In genomic region chr4:74386159-74386558, GRCh38 we compare ENCODE assay signal across 20 cellular contexts. TPM values are rescaled to one million over a fixed set of nuclear protein-coding genes. Genes with fewer than 3 reads are reported as not detected.
DNase-seq lines count a peak whose midpoint lies in the region; ATAC-seq, FAIRE-seq and TF ChIP-seq lines count a peak whose summit lies in the region.
"Had no signal": no experiment of that assay in that cellular context is flagged by ENCODE, and none has a peak within 500 bp of the region (broad histone marks: within the 10 kb centered on the region; RNA-seq: fewer than 3 reads in every experiment).

No MANE protein-coding gene starts in this region.

- no peaks in the 10 kb centered on the region for H3K79me1 ChIP-seq in mesenchymal stem cell (replicated peaks; ENCODE audit: low read length, poor library complexity, severe bottlenecking)

- H4K8ac ChIP-seq in mesenchymal stem cell (ENCODE audit: low read length) = peak overlapping the region; percentile 12

- H3K36me3 ChIP-seq in HCT116 (ENCODE audit: control insufficient read depth in 1 of 2, insufficient read depth in 2 of 2, low read length in 2 of 2) (peaks cover 39 to 57% of the 10 kb centered on the region in 2 experiments), K562 (ENCODE audit: control insufficient read depth, insufficient read depth, low read length) (peaks cover 41% of the 10 kb centered on the region), mesenchymal stem cell (ENCODE audit: control insufficient read depth in 1 of 2, insufficient read depth in 2 of 2, low read depth in 1 of 2, low read length in 2 of 2) (no peaks in the 10 kb centered on the region), mammary epithelial cell (ENCODE audit: insufficient read depth, low read length) (peaks cover 11% of the 10 kb centered on the region)
- H3K36me3 ChIP-seq: BLaER1 treated with 17β-estradiol and CSF1 and Interleukin-3, amounts not matched to agents 10 nM and 100 nM had no signal

- no peaks in the 10 kb centered on the region for H3K27me3 ChIP-seq in HCT116 (ENCODE audit: insufficient read depth, low read length)
- H3K27me3 ChIP-seq in K562 (ENCODE audit: control insufficient read depth in 2 of 2, insufficient read depth in 2 of 2, low read length in 2 of 2) = no peaks in the 10 kb centered on the region
- no peaks in the 10 kb centered on the region for H3K27me3 ChIP-seq in mesenchymal stem cell (ENCODE audit: control insufficient read depth in 1 of 2, insufficient read depth in 1 of 2, low read length in 2 of 2)
- H3K27me3 ChIP-seq in mammary epithelial cell (ENCODE audit: insufficient read depth, low read length) = no peaks in the 10 kb centered on the region
- H3K27me3 ChIP-seq: BLaER1 treated with 17β-estradiol and CSF1 and Interleukin-3, amounts not matched to agents 10 nM and 100 nM had no signal

- H2AK5ac ChIP-seq in mesenchymal stem cell (ENCODE audit: low read length, severe bottlenecking) = no peak overlapping the region

- H4K20me1 ChIP-seq in HCT116 (ENCODE audit: insufficient read depth) (peaks cover 11% of the 10 kb centered on the region; the same call in 1 of the 2 replicates), K562 (replicated peaks; ENCODE audit: control insufficient read depth, insufficient read depth, low read length) (no peaks in the 10 kb centered on the region), mammary epithelial cell (ENCODE audit: insufficient read depth, low read length) (no peaks in the 10 kb centered on the region)
- H4K20me1 ChIP-seq: BLaER1 treated with 17β-estradiol and CSF1 and Interleukin-3, amounts not matched to agents 10 nM and 100 nM had no signal

- no peak for TF ChIP-seq EP300 in K562 (IDR thresholded peaks at IDR 0.05; ENCODE audit: low read length)

- no TSS peak for BruUV-seq in HCT116 (replicated peaks; lab: Mats Ljungman, UMichigan)
- BruUV-seq in K562 (replicated peaks; lab: Mats Ljungman, UMichigan) = no TSS peak
- no TSS peak for BruUV-seq in mammary epithelial cell (replicated peaks; lab: Mats Ljungman, UMichigan)

- peaks cover 3 to 21% of the 10 kb centered on the region in 2 experiments; a peak in 3 of 4 replicates for H3K4me1 ChIP-seq in HCT116 (ENCODE audit: control insufficient read depth in 1 of 2, insufficient read depth in 2 of 2, low read length in 2 of 2)
- H3K4me1 ChIP-seq in K562 (replicated peaks in 1 of 2; ENCODE audit: control insufficient read depth in 2 of 2, insufficient read depth in 2 of 2, low read length in 2 of 2) = no peaks in the 10 kb centered on the region
- no peaks in the 10 kb centered on the region for H3K4me1 ChIP-seq in mesenchymal stem cell (ENCODE audit: control insufficient read depth, insufficient read depth, low read depth, low read length)
- H3K4me1 ChIP-seq in mammary epithelial cell (ENCODE audit: insufficient read depth, low read length) = no peaks in the 10 kb centered on the region

- H3K23ac ChIP-seq in mesenchymal stem cell (ENCODE audit: low read length in 2 of 2) = no peak overlapping the region

- H3K27ac ChIP-seq in HCT116 (ENCODE audit: low read depth, low read length) = peak overlapping the region; percentile 12; the same call in 1 of the 2 replicates
- H3K27ac ChIP-seq in K562 (ENCODE audit: extremely low read depth, low read depth, low read length) = no peak overlapping the region
- no peak overlapping the region for H3K27ac ChIP-seq in mesenchymal stem cell (ENCODE audit: low read length, poor library complexity, severe bottlenecking)
- no peak overlapping the region for H3K27ac ChIP-seq in mammary epithelial cell (ENCODE audit: insufficient read depth, low read depth, low read length)

- no peak overlapping the region for H2BK15ac ChIP-seq in mesenchymal stem cell (ENCODE audit: low read depth, poor library complexity, severe bottlenecking)

- H2BK120ac ChIP-seq in mesenchymal stem cell (ENCODE audit: low read depth, low read length) = no peak overlapping the region

- TF ChIP-seq CTCF in HCT116 (IDR thresholded peaks at IDR 0.05 in 2 of 3, conservative IDR thresholded peaks at IDR 0.05 in 1 of 3; ENCODE audit: borderline replicate concordance in 1 of 3, insufficient read depth in 1 of 3, low read depth in 2 of 3, low read length in 2 of 3) = no peak
- TF ChIP-seq CTCF in K562 (IDR thresholded peaks at IDR 0.05 in 2 of 3, conservative IDR thresholded peaks at IDR 0.05 in 1 of 3; ENCODE audit: insufficient read depth in 2 of 3, low read depth in 1 of 3, low read length in 3 of 3) = no peak
- TF ChIP-seq CTCF in mammary epithelial cell (conservative IDR thresholded peaks at IDR 0.05 in 1 of 2, IDR thresholded peaks at IDR 0.05 in 1 of 2; ENCODE audit: extremely low read depth in 1 of 2, insufficient read depth in 1 of 2, low read depth in 1 of 2, low read length in 2 of 2) = no peak

- peak overlapping the region in 1 of 2 experiments; percentile 25 for H2BK12ac ChIP-seq in mesenchymal stem cell (ENCODE audit: low read length in 2 of 2)

- H2AFZ ChIP-seq in HCT116 (ENCODE audit: low read depth, low read length, poor library complexity, severe bottlenecking) = no peak overlapping the region
- no peak overlapping the region for H2AFZ ChIP-seq in K562 (ENCODE audit: low read depth, low read length)
- no peak overlapping the region for H2AFZ ChIP-seq in mesenchymal stem cell (ENCODE audit: low read depth, low read length)
- H2AFZ ChIP-seq in mammary epithelial cell (ENCODE audit: low read depth, low read length) = no peak overlapping the region
- H2AFZ ChIP-seq: GM23338 had no signal

- FAIRE-seq in K562 (lab: Jason Lieb, UNC) = no peak
- FAIRE-seq: A204.1, G401.6, GM12892, GM19239 had no signal

- POLR2A ChIA-PET in HCT116 (lab: Charles Lee) = no interaction called here
- POLR2A ChIA-PET in K562 (lab: Yijun Ruan, JAX) = no interaction called here

- H3K9ac ChIP-seq in HCT116 (ENCODE audit: low read length) (no peak overlapping the region), K562 (ENCODE audit: insufficient read depth in 1 of 2, low read depth in 2 of 2, low read length in 2 of 2) (no peak overlapping the region), mesenchymal stem cell (ENCODE audit: low read length) (no peak overlapping the region), mammary epithelial cell (ENCODE audit: insufficient read depth, low read length) (no peak overlapping the region)
- H3K9ac ChIP-seq: BLaER1 treated with 17β-estradiol and CSF1 and Interleukin-3, amounts not matched to agents 10 nM and 100 nM had no signal

- WGBS in K562 (ENCODE audit: insufficient coverage, low coverage, missing lambda C conversion rate) = 54% methylated on average over 4 of the region's 4 CpGs
- 69% methylated on average over 4 of the region's 4 CpGs for WGBS in mesenchymal stem cell
- 81% methylated on average over 4 of the region's 4 CpGs for WGBS in mammary epithelial cell (ENCODE audit: low coverage, missing lambda C conversion rate)

- H3K9me2 ChIP-seq in HCT116 (ENCODE audit: insufficient read depth) = no peaks in the 10 kb centered on the region

- H3K4me2 ChIP-seq in HCT116 (ENCODE audit: low read length) (no peak overlapping the region), K562 (ENCODE audit: insufficient read depth, low read length) (no peak overlapping the region), mesenchymal stem cell (ENCODE audit: low read length, poor library complexity, severe bottlenecking) (no peak overlapping the region), mammary epithelial cell (ENCODE audit: insufficient read depth, low read depth, low read length) (no peak overlapping the region)
- H3K4me2 ChIP-seq: GM23338 had no signal

- TF ChIP-seq POLR2A in HCT116 (IDR thresholded peaks at IDR 0.05; ENCODE audit: borderline replicate concordance, extremely low read depth, insufficient read depth, insufficient read length) (no peak), K562 (conservative IDR thresholded peaks at IDR 0.05) (no peak)

- H3K4me3 ChIP-seq in HCT116 (replicated peaks in 1 of 2; ENCODE audit: low read depth in 1 of 2, low read length in 2 of 2) = no peak overlapping the region
- no peak overlapping the region for H3K4me3 ChIP-seq in K562
- no peak overlapping the region for H3K4me3 ChIP-seq in mesenchymal stem cell (ENCODE audit: insufficient read depth in 1 of 2, low read depth in 1 of 2, low read length in 2 of 2)
- no peak overlapping the region for H3K4me3 ChIP-seq in mammary epithelial cell (replicated peaks in 1 of 3; ENCODE audit: insufficient read depth in 1 of 3, low read depth in 2 of 3, low read length in 3 of 3)
- H3K4me3 ChIP-seq: BLaER1 treated with 17β-estradiol and CSF1 and Interleukin-3, amounts not matched to agents 10 nM and 100 nM; GM23338 had no signal

- ATAC-seq in HCT116 (no peak), K562 (no peak), GM19328 (IDR thresholded peaks at IDR 0.05; ENCODE audit: unreplicated experiment) (no peak), GM18873 (IDR thresholded peaks at IDR 0.05; ENCODE audit: low FRiP score, unreplicated experiment) (no peak)
- ATAC-seq: GM23338 had no signal

- intact Hi-C loops in HCT116 (cut with micrococcal nuclease) = no loop called here
- intact Hi-C loops in K562 (cut with micrococcal nuclease) = no loop called here
- intact Hi-C loops in mammary epithelial cell (cut with micrococcal nuclease) = no loop called here

- RAD21 ChIA-PET in HCT116 (lab: Charles Lee; ENCODE audit: low non-redundant PET in 1 of 2, low total read pairs in 2 of 2, uncharacterized antibody in 2 of 2, unreplicated experiment in 2 of 2) = no interaction called here

- H3K4ac ChIP-seq in mesenchymal stem cell (ENCODE audit: low read depth in 1 of 2, low read length in 2 of 2) = no peak overlapping the region

- peak overlapping the region in 1 of 2 experiments; percentile 48 for H3K14ac ChIP-seq in mesenchymal stem cell (ENCODE audit: low read length in 2 of 2)

- peak overlapping the region in 1 of 2 experiments; percentile 52 for H3K18ac ChIP-seq in mesenchymal stem cell (ENCODE audit: low read depth in 1 of 2, low read length in 2 of 2)

- CTCF ChIA-PET in HCT116 (lab: Charles Lee) = no interaction called here
- CTCF ChIA-PET in K562 (lab: Yijun Ruan, JAX; ENCODE audit: low intra/inter-chr PET ratio) = no interaction called here
- CTCF ChIA-PET in mammary epithelial cell (lab: Charles Lee; ENCODE audit: low non-redundant PET) = no interaction called here

- no peak overlapping the region for H4K91ac ChIP-seq in mesenchymal stem cell (ENCODE audit: low read length)

- DNase-seq in HCT116 (ENCODE audit: low read depth, low spot score) = no peak
- DNase-seq in K562 (ENCODE audit: extremely low read depth in 1 of 4, low spot score in 3 of 4) = no peak
- no peak for DNase-seq in mesenchymal stem cell
- DNase-seq in mammary epithelial cell = no peak
- DNase-seq: CD4-positive, alpha-beta T cell; COR-L47; DMS153; DND-41; H9; HFFc6 had no signal

- no peaks in the 10 kb centered on the region for H3K9me1 ChIP-seq in K562 (ENCODE audit: control insufficient read depth, insufficient read depth, low read length)

- TF ChIP-seq RAD21 in HCT116 (IDR thresholded peaks at IDR 0.05; ENCODE audit: low read depth) (no peak), K562 (CRISPR knock-in tag; conservative IDR thresholded peaks at IDR 0.05 in 1 of 2, IDR thresholded peaks at IDR 0.05 in 1 of 2) (no peak)

- H3K9me3 ChIP-seq in HCT116 (ENCODE audit: control insufficient read depth in 1 of 2, insufficient read depth in 1 of 2, low read depth in 1 of 2, low read length in 2 of 2) (no peaks in the 10 kb centered on the region), K562 (replicated peaks; ENCODE audit: control insufficient read depth, insufficient read depth, low read depth, low read length) (no peaks in the 10 kb centered on the region), mesenchymal stem cell (ENCODE audit: control insufficient read depth, low read length) (no peaks in the 10 kb centered on the region), mammary epithelial cell (replicated peaks; ENCODE audit: insufficient read depth, low read length) (no peaks in the 10 kb centered on the region)
- H3K9me3 ChIP-seq: BLaER1 treated with 17β-estradiol and CSF1 and Interleukin-3, amounts not matched to agents 10 nM and 100 nM had no signal

- dilution Hi-C loops in mammary epithelial cell (cut with HindIII; ENCODE audit: low sequenced_read_pairs) = loop anchor here (25.0 kb wide), 2 partner anchors 151 to 276 kb away; no protein-coding TSS in a partner anchor

- H3K79me2 ChIP-seq in HCT116 (ENCODE audit: insufficient read depth, low read length) (peaks cover 41% of the 10 kb centered on the region), K562 (ENCODE audit: control insufficient read depth, insufficient read depth, low read length) (no peaks in the 10 kb centered on the region), mammary epithelial cell (ENCODE audit: insufficient read depth, low read length) (no peaks in the 10 kb centered on the region)

- H2BK5ac ChIP-seq in mesenchymal stem cell (ENCODE audit: low read depth, low read length, poor library complexity, severe bottlenecking) = no peak overlapping the region

- in situ Hi-C loops in K562 (cut with MboI) (no loop called here), mammary epithelial cell (cut with MboI; ENCODE audit: low sequenced_read_pairs in 2 of 2) (no loop called here)

RNA-seq across cellular contexts. Expression of gene EREG, which starts 21.2 kb away (rescaled TPM):
- total RNA-seq in HCT116 (2021; ENCODE audit: unreplicated experiment) (498 TPM), K562 (2014; rRNA removed) (2.5 and 3.9 TPM in 2 replicates), K562 (2014; rRNA removed; fragmentation: Illumina TruSeq; extraction: Trizol) (5.0 and 7.3 TPM in 2 replicates), K562 (2015; rRNA removed; fragmentation: Illumina TruSeq; extraction: Trizol) (2.4 and 2.6 TPM in 2 replicates), K562 (2021) (2.9 and 4.5 TPM in 2 replicates), mammary epithelial cell (10 to 100 TPM in 1 of 2 donors, 1 to 10 TPM in 1; 9.5 to 44.0 TPM)
- polyA plus RNA-seq in HCT116 (2012) = 167 and 184 TPM in 2 replicates
- total RNA-seq in K562 (2011; cell fraction: chromatin; rRNA removed; ENCODE audit: low replicate concordance) = 6.4 and 18.1 TPM in 2 replicates
- total RNA-seq in K562 (2011; cell fraction: nucleolus; rRNA removed) = 3.8 and 5.1 TPM in 2 replicates
- total RNA-seq in K562 (2011; cell fraction: nucleoplasm; rRNA removed) = 12.1 and 22.8 TPM in 2 replicates
- polyA plus RNA-seq in K562 (2011; rRNA removed) (2.7 and 7.2 TPM in 2 replicates), K562 (2014; fragmentation: Illumina TruSeq; extraction: Trizol) (2.3 and 4.5 TPM in 2 replicates), K562 (2014; fragmentation: Nextera tagmentation; extraction: Ambion mirVana) (1 to 10 TPM in 1 of 2 experiments, under 1 TPM in 1; 0.97 to 1.2 TPM), K562 (2014; rRNA removed) (1.5 and 3.1 TPM in 2 replicates), mammary epithelial cell (13.2 TPM)
- 0.89 and 4.7 TPM in 2 replicates for polyA plus RNA-seq in K562 (2011; cell fraction: cytosol; rRNA removed)
- polyA plus RNA-seq in K562 (2011; cell fraction: nucleus; rRNA removed) = 2.5 and 7.7 TPM in 2 replicates
- 1.9 and 2.3 TPM in 2 replicates for polyA plus RNA-seq in K562 (2012)
- 3.3 and 10.0 TPM in 2 replicates for polyA minus RNA-seq in K562 (2011; rRNA and poly(A)+ RNA removed)
- polyA minus RNA-seq in K562 (2011; cell fraction: cytosol; rRNA and poly(A)+ RNA removed) = 1.0 and 3.7 TPM in 2 replicates
- 5.1 and 13.9 TPM in 2 replicates for polyA minus RNA-seq in K562 (2011; cell fraction: nucleus; rRNA and poly(A)+ RNA removed)
- polyA plus RNA-seq in mesenchymal stem cell (2013, experiment 1 of 2) = 3.8 TPM
- polyA plus RNA-seq in mesenchymal stem cell (2013, experiment 2 of 2) = 4.0 TPM
- polyA minus RNA-seq in mammary epithelial cell = 22.7 TPM
- total RNA-seq: B cell, GM23338, H4, H9 had no signal
- polyA plus RNA-seq: GM23338 had no signal

RNA-seq across cellular contexts. Expression of gene AREG, which starts 58.8 kb away (rescaled TPM):
- total RNA-seq in HCT116 (2021; ENCODE audit: unreplicated experiment) (739 TPM), K562 (2014; rRNA removed) (4.5 and 5.8 TPM in 2 replicates), K562 (2014; rRNA removed; fragmentation: Illumina TruSeq; extraction: Trizol) (5.7 and 6.7 TPM in 2 replicates), K562 (2015; rRNA removed; fragmentation: Illumina TruSeq; extraction: Trizol) (2.8 and 3.5 TPM in 2 replicates), K562 (2021) (5.4 and 5.6 TPM in 2 replicates), mammary epithelial cell (1,000 to 10,000 TPM in 1 of 2 donors, 100 to 1,000 TPM in 1; 540 to 2,145 TPM)
- polyA plus RNA-seq in HCT116 (2012) = 858 and 927 TPM in 2 replicates
- total RNA-seq in K562 (2011; cell fraction: chromatin; rRNA removed; ENCODE audit: low replicate concordance) = 10.7 and 18.3 TPM in 2 replicates
- total RNA-seq in K562 (2011; cell fraction: nucleolus; rRNA removed) = 16.6 and 18.3 TPM in 2 replicates
- 17.7 and 18.4 TPM in 2 replicates for total RNA-seq in K562 (2011; cell fraction: nucleoplasm; rRNA removed)
- polyA plus RNA-seq in K562 (2011; rRNA removed) (7.3 and 8.5 TPM in 2 replicates), K562 (2014; fragmentation: Illumina TruSeq; extraction: Trizol) (6.5 and 7.7 TPM in 2 replicates), K562 (2014; fragmentation: Nextera tagmentation; extraction: Ambion mirVana) (1 to 10 TPM; 1.4 to 2.4 TPM), K562 (2014; rRNA removed) (3.8 and 5.5 TPM in 2 replicates), mammary epithelial cell (1,137 TPM)
- polyA plus RNA-seq in K562 (2011; cell fraction: cytosol; rRNA removed) = 6.3 and 6.9 TPM in 2 replicates
- polyA plus RNA-seq in K562 (2011; cell fraction: nucleus; rRNA removed) = 5.3 and 7.3 TPM in 2 replicates
- 5.1 and 9.9 TPM in 2 replicates for polyA plus RNA-seq in K562 (2012)
- polyA minus RNA-seq in K562 (2011; rRNA and poly(A)+ RNA removed) = 3.9 and 7.5 TPM in 2 replicates
- 3.4 and 3.9 TPM in 2 replicates for polyA minus RNA-seq in K562 (2011; cell fraction: cytosol; rRNA and poly(A)+ RNA removed)
- 6.2 and 10.2 TPM in 2 replicates for polyA minus RNA-seq in K562 (2011; cell fraction: nucleus; rRNA and poly(A)+ RNA removed)
- polyA plus RNA-seq in mesenchymal stem cell (2013, experiment 1 of 2) = 9.6 TPM
- polyA plus RNA-seq in mesenchymal stem cell (2013, experiment 2 of 2) = 10.5 TPM
- 894 TPM for polyA minus RNA-seq in mammary epithelial cell
- total RNA-seq: GM23338 had no signal

Comparison
In these comparisons a context has a peak if more than half of its experiments do, and no peak if none do; other contexts are left out.
1. RNA of gene EREG, which starts 21.2 kb away (total RNA-seq): 498 TPM in HCT116 (single experiment); 9.5 to 44.0 TPM in mammary epithelial cell and 2.4 to 22.8 TPM in K562; every median in the first group is over 10 times any median in the second.
2. RNA of gene AREG, which starts 58.8 kb away (total RNA-seq): 540 to 2,145 TPM in mammary epithelial cell and 739 TPM in HCT116 (single experiment); 2.8 to 18.4 TPM in K562; every median in the first group is over 10 times any median in the second.
3. Of the 22 proteins assayed by ChIP-seq in both K562 and HCT116: peak only in K562: none; only in HCT116: JUND, MAX and SIN3A; in both: POLR2AphosphoS5; in neither: 18.